Comparison of ENCODE assay signal across 20 cellular contexts in genomic region chr6:44854712-44855111, GRCh38.
"Had no signal": no experiment of that assay in that cellular context is flagged by ENCODE, and none has a peak within 500 bp of the region (broad histone marks: within the 10 kb centered on the region; RNA-seq: fewer than 3 reads in every experiment).

No MANE protein-coding gene starts in this region.

- ATAC-seq: Panc1, PC-3 had no signal

- H3K27me3 ChIP-seq: MG63 had no signal

- H3K4me3 ChIP-seq: MG63 had no signal

- DNase-seq: Karpas-422, KG1, MG63, NCI-H1092, NCI-H1105 treated with DMSO at 0.1 percent for 48 hours, NCI-H1417 treated with DMSO at 0.1 percent for 48 hours, NCI-H146, NCI-H1694 treated with DMSO at 0.1 percent for 48 hours, NCI-H1930, NCI-H2081, NCI-H2107, NCI-H2227 treated with DMSO at 0.1 percent for 48 hours, NCI-H446, NCI-H510A, NCI-H524 treated with DMSO at 0.1 percent for 48 hours, NCI-H774, PC-3, SHP77 had no signal

- H3K27ac ChIP-seq: RWPE1 had no signal

- H3K9me3 ChIP-seq: MG63 had no signal

- H3K36me3 ChIP-seq: MG63 had no signal
